In the genomic region with DNA sequence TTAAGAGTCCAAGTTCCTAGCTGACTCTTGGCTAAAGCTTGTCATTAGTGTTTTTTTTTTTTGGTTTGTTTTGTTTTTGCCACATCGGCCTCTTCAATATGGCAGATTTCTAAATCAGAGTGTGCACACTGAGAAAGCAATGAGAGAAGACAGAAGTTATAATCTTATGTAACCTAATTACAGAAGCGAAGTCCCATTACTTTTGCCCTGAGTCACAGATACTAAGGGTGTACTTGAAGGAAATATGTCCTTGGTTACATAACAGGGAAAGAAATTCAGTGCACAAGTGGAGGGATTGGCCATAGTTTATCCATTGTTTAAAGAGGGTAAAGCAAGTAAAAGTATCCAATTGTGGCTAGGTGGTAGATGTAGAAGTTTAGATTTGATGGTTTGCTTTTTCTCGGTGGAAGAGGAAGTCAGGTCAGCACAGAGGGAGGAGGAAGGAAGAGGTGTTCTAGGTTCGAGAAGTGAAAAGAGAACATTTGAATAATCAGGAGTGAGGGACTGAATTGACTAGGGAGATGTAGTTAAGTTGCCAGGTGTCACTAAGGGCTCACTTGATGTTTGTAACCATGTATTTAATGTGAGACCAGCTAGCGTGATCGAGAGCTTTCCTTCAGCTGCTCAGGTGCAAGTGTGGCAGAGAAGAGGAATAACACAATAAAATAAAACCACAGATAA, we compare ENCODE assay signal across 11 cellular contexts. TPM values are rescaled to one million over a fixed set of nuclear protein-coding genes. Genes with fewer than 3 reads are reported as not detected.
A peak's percentile ranks its signal among the peaks of the same experiment; 100 is the strongest.
DNase-seq lines count a peak whose midpoint lies in the region; ATAC-seq and TF ChIP-seq lines count a peak whose summit lies in the region.
"Had no signal": no experiment of that assay in that cellular context is flagged by ENCODE, and none has a peak within 500 bp of the region (broad histone marks: within the 10 kb centered on the region; RNA-seq: fewer than 3 reads in every experiment).

No MANE protein-coding gene starts in this region.

- peak overlapping the region; percentile 43 for H3K27ac ChIP-seq in DOHH2 (ENCODE audit: low read depth, low read length)

- H3K79me2 ChIP-seq in DOHH2 (ENCODE audit: control insufficient read depth, low read length): peaks cover 92% of the 10 kb centered on the region

- peak overlapping the region; percentile 57 for H3K4me3 ChIP-seq in DOHH2 (ENCODE audit: low read length)

- no peaks in the 10 kb centered on the region for H3K9me3 ChIP-seq in DOHH2 (ENCODE audit: control insufficient read depth, insufficient read depth, low read length)

- no peak overlapping the region for H3K4me3 Mint-ChIP-seq in activated T-cell treated with anti-CD3 and anti-CD28 coated beads, Interleukin-2, amount 50 U/mL, for 72 hours

- ATAC-seq in HG02840 (IDR thresholded peaks at IDR 0.05; ENCODE audit: low FRiP score, unreplicated experiment): peak; percentile 68
- no peak for ATAC-seq in activated T-cell treated with anti-CD3 and anti-CD28 coated beads, Interleukin-2, amount 50 U/mL, for 72 hours (replicated peaks in 1 of 2)
- ATAC-seq: left cardiac atrium had no signal

- DNase-seq in GM19238 (ENCODE audit: insufficient read length, low spot score): peak; percentile 32
- peak; percentile 79 for DNase-seq in NOMO-1 treated with DMSO at 0.1 percent for 48 hours (lab: John Stamatoyannopoulos, UW; ENCODE audit: unreplicated experiment)
- DNase-seq in T1000 (lab: John Stamatoyannopoulos, UW): no peak
- no peak for DNase-seq in COLO829 (ENCODE audit: low spot score)
- no peak for DNase-seq in NCI-H345 treated with DMSO at 0.1 percent for 48 hours (lab: John Stamatoyannopoulos, UW; ENCODE audit: unreplicated experiment)
- DNase-seq in activated T-cell treated with anti-CD3 and anti-CD28 coated beads, Interleukin-2, amount 50 U/mL, for 72 hours: no peak
- DNase-seq: activated naive CD4-positive, alpha-beta T cell; left cardiac atrium; NCI-H82 had no signal

- peaks cover 9% of the 10 kb centered on the region; the same call in 1 of the 2 replicates for H3F3A ChIP-seq in DOHH2 (ENCODE audit: control insufficient read depth, insufficient read depth)

- H3K36me3 Mint-ChIP-seq in activated T-cell treated with anti-CD3 and anti-CD28 coated beads, Interleukin-2, amount 50 U/mL, for 72 hours (ENCODE audit: insufficient read depth in 2 of 2): peaks cover 11 to 18% of the 10 kb centered on the region in 2 donors

- H3K27me3 ChIP-seq in DOHH2 (ENCODE audit: control insufficient read depth, low read length): no peaks in the 10 kb centered on the region

- peaks cover 9% of the 10 kb centered on the region for H3K4me1 Mint-ChIP-seq in activated T-cell treated with anti-CD3 and anti-CD28 coated beads, Interleukin-2, amount 50 U/mL, for 72 hours (ENCODE audit: low read depth)

- H4K20me1 ChIP-seq in DOHH2 (ENCODE audit: control insufficient read depth, insufficient read depth, low read depth, low read length): peaks cover 16% of the 10 kb centered on the region

- H3K27ac Mint-ChIP-seq in activated T-cell treated with anti-CD3 and anti-CD28 coated beads, Interleukin-2, amount 50 U/mL, for 72 hours: no peak overlapping the region

- TF ChIP-seq CTCF in DOHH2 (IDR thresholded peaks at IDR 0.05; ENCODE audit: low read depth, low read length, poor library complexity, severe bottlenecking): no peak

- peaks cover 4% of the 10 kb centered on the region; the same call in 1 of the 2 replicates for H3K36me3 ChIP-seq in DOHH2 (ENCODE audit: control insufficient read depth, low read length)

- H3K4me1 ChIP-seq in DOHH2 (ENCODE audit: control insufficient read depth, low read length): peaks cover 17% of the 10 kb centered on the region

- peaks cover 10 to 12% of the 10 kb centered on the region in 2 donors for H3K9me3 Mint-ChIP-seq in activated T-cell treated with anti-CD3 and anti-CD28 coated beads, Interleukin-2, amount 50 U/mL, for 72 hours

- no peaks in the 10 kb centered on the region for H3K9me2 ChIP-seq in DOHH2 (replicated peaks; ENCODE audit: control insufficient read depth, low read length)

- H3K27me3 Mint-ChIP-seq in activated T-cell treated with anti-CD3 and anti-CD28 coated beads, Interleukin-2, amount 50 U/mL, for 72 hours (ENCODE audit: low read depth): no peaks in the 10 kb centered on the region

- H3K4me2 ChIP-seq in DOHH2 (ENCODE audit: low read length): peak overlapping the region; percentile 65

RNA-seq across cellular contexts. Expression of a gene that starts 12.2 kb away (rescaled TPM):
- total RNA-seq in activated T-cell treated with anti-CD3 and anti-CD28 coated beads, Interleukin-2, amount 50 U/mL, for 72 hours: 10 to 100 TPM; 13.8 to 16.7 TPM

Comparison
In these comparisons a context has a peak if more than half of its experiments do, and no peak if none do; other contexts are left out.
1. DNase-seq: peak in GM19238 (single experiment) and NOMO-1 treated with DMSO at 0.1 percent for 48 hours (single experiment); none in T1000 (single experiment), COLO829 (single experiment), NCI-H345 treated with DMSO at 0.1 percent for 48 hours (single experiment) and activated T-cell treated with anti-CD3 and anti-CD28 coated beads, Interleukin-2, amount 50 U/mL, for 72 hours (0 of 2).